Comparison of ENCODE assay signal across 17 cellular contexts in genomic region chr7:13055732-13056369, GRCh38.
A peak's percentile ranks its signal among the peaks of the same experiment; 100 is the strongest.
DNase-seq lines count a peak whose midpoint lies in the region; ATAC-seq, FAIRE-seq and TF ChIP-seq lines count a peak whose summit lies in the region.
"Had no signal": no experiment of that assay in that cellular context is flagged by ENCODE, and none has a peak within 500 bp of the region (broad histone marks: within the 10 kb centered on the region; RNA-seq: fewer than 3 reads in every experiment).

No MANE protein-coding gene starts in this region.

- H2AK5ac ChIP-seq in neuronal stem cell (ENCODE audit: low read depth, low read length), result no peak overlapping the region

- H3K9me3 ChIP-seq in neuronal stem cell (replicated peaks in 1 of 2; ENCODE audit: control insufficient read depth in 2 of 2, insufficient read depth in 1 of 2, low read depth in 1 of 2, low read length in 2 of 2), result peaks cover 0 to 3% of the 10 kb centered on the region in 2 donors
- no peaks in the 10 kb centered on the region for H3K9me3 ChIP-seq in small intestine (ENCODE audit: control insufficient read depth, low read depth)
- H3K9me3 ChIP-seq: Peyer's patch had no signal

- H3K36me3 ChIP-seq in neuronal stem cell (replicated peaks in 1 of 2; ENCODE audit: control insufficient read depth in 2 of 2, insufficient read depth in 2 of 2, low read length in 2 of 2), result no peaks in the 10 kb centered on the region
- H3K36me3 ChIP-seq in small intestine (ENCODE audit: control insufficient read depth in 2 of 2, insufficient read depth in 2 of 2, low read length in 2 of 2), result no peaks in the 10 kb centered on the region
- H3K36me3 ChIP-seq: brain microvascular endothelial cell, Peyer's patch had no signal

- H3K9ac ChIP-seq in neuronal stem cell (ENCODE audit: low read depth, low read length, poor library complexity), result no peak overlapping the region

- no CpG with 5 or more reads among the region's 2 CpGs for WGBS in neuronal stem cell (ENCODE audit: extremely low coverage in 2 of 2, insufficient read length in 2 of 2, insufficient replicate concordance in 1 of 2), 2 donors
- WGBS in small intestine, 3 donors, result 68 to 83% (median 76%) methylated on average over 2 of the region's 2 CpGs

- peak; percentile 7 for DNase-seq in GM12865 (ENCODE audit: low read depth)
- DNase-seq in SKM-1 treated with dmso at 0.1 percent for 144 hours (lab: John Stamatoyannopoulos, UW; ENCODE audit: unreplicated experiment), result peak; percentile 33
- DNase-seq in neuronal stem cell (ENCODE audit: low spot score), result no peak
- DNase-seq in small intestine, result no peak
- no peak for DNase-seq in NK-92 (lab: John Stamatoyannopoulos, UW; ENCODE audit: unreplicated experiment)
- DNase-seq: activated naive CD4-positive, alpha-beta T cell treated with Interleukin-2 at 50 U/mL for 16 hours; brain microvascular endothelial cell; CD4-positive, alpha-beta T cell; effector CD8-positive, alpha-beta T cell; NCI-H2107; stimulated activated CD4-positive, alpha-beta T cell treated with anti-CD3 and anti-CD28 coated beads, Interleukin-4, amount 100 ng/mL, for 1 hour; stimulated activated naive CD8-positive, alpha-beta T cell treated with anti-CD3 and anti-CD28 coated beads, Interleukin-15, Interleukin-2, amounts not matched to agents 100 U/mL and 50 U/mL, for 24 hours; T1000 had no signal

- H3K27me3 ChIP-seq in neuronal stem cell (ENCODE audit: control insufficient read depth in 3 of 3, insufficient read depth in 3 of 3, low read depth in 1 of 3, low read length in 3 of 3) (no peaks in the 10 kb centered on the region), small intestine (ENCODE audit: control insufficient read depth in 2 of 2, insufficient read depth in 2 of 2, low read length in 2 of 2) (no peaks in the 10 kb centered on the region)
- H3K27me3 ChIP-seq: brain microvascular endothelial cell, Peyer's patch had no signal

- no peak overlapping the region for H2BK5ac ChIP-seq in neuronal stem cell (ENCODE audit: low read length)

- H3K4me2 ChIP-seq in neuronal stem cell (ENCODE audit: insufficient read depth, low read length, poor library complexity, severe bottlenecking), result no peak overlapping the region

- peak overlapping the region; percentile 81 for H2AFZ ChIP-seq in neuronal stem cell (ENCODE audit: low read length)

- no peak overlapping the region for H3K23ac ChIP-seq in neuronal stem cell (ENCODE audit: low read depth, low read length, poor library complexity)

- H4K8ac ChIP-seq in neuronal stem cell (ENCODE audit: low read depth, low read length), result no peak overlapping the region

- H3K27ac ChIP-seq in neuronal stem cell (replicated peaks; ENCODE audit: low read length), result no peak overlapping the region
- no peak overlapping the region for H3K27ac ChIP-seq in small intestine (ENCODE audit: low read depth in 1 of 2, low read length in 1 of 2)
- H3K27ac ChIP-seq: brain microvascular endothelial cell had no signal

- no peak overlapping the region for H2BK120ac ChIP-seq in neuronal stem cell (ENCODE audit: low read depth, low read length)

- ATAC-seq in HG03565 (IDR thresholded peaks at IDR 0.05; ENCODE audit: unreplicated experiment) (peak; percentile 22), GM19467 (IDR thresholded peaks at IDR 0.05; ENCODE audit: unreplicated experiment) (no peak)
- ATAC-seq: stimulated activated naive CD8-positive, alpha-beta T cell treated with anti-CD3 and anti-CD28 coated beads, Interleukin-15, Interleukin-2, amounts not matched to agents 100 U/mL and 50 U/mL, for 24 hours had no signal

- H3K4me1 ChIP-seq in neuronal stem cell (ENCODE audit: control insufficient read depth in 2 of 2, insufficient read depth in 1 of 2, low read depth in 1 of 2, low read length in 2 of 2), result no peaks in the 10 kb centered on the region
- no peaks in the 10 kb centered on the region for H3K4me1 ChIP-seq in small intestine (ENCODE audit: control insufficient read depth in 2 of 2, insufficient read depth in 1 of 2, low read depth in 1 of 2, low read length in 1 of 2)
- H3K4me1 ChIP-seq: Peyer's patch had no signal

- no peak overlapping the region for H3K18ac ChIP-seq in neuronal stem cell (ENCODE audit: low read length)

- H3K4ac ChIP-seq in neuronal stem cell (ENCODE audit: low read length), result no peak overlapping the region

- no peak for TF ChIP-seq CTCF in GM12865 (IDR thresholded peaks at IDR 0.05; ENCODE audit: insufficient read depth, low read depth, low read length, missing control alignments)

- H3K14ac ChIP-seq in neuronal stem cell (ENCODE audit: low read length), result no peak overlapping the region

- H3K79me1 ChIP-seq in neuronal stem cell (ENCODE audit: low read depth, low read length), result no peaks in the 10 kb centered on the region

- no peak overlapping the region for H2BK15ac ChIP-seq in neuronal stem cell (ENCODE audit: low read length)

- no peak overlapping the region for H3K4me3 ChIP-seq in GM12865 (ENCODE audit: low read depth, low read length)
- H3K4me3 ChIP-seq in neuronal stem cell (ENCODE audit: low read length in 2 of 2), result no peak overlapping the region
- no peak overlapping the region for H3K4me3 ChIP-seq in small intestine (ENCODE audit: low read depth in 1 of 2, low read length in 2 of 2)
- H3K4me3 ChIP-seq: Peyer's patch had no signal

- no peak for FAIRE-seq in small intestine (lab: Jason Lieb, UNC)
- FAIRE-seq: frontal cortex had no signal

- no peak overlapping the region for H2BK12ac ChIP-seq in neuronal stem cell (ENCODE audit: low read length)

- H4K91ac ChIP-seq in neuronal stem cell (ENCODE audit: low read depth, low read length, poor library complexity), result no peak overlapping the region

Comparison
In these comparisons a context has a peak if more than half of its experiments do, and no peak if none do; other contexts are left out.
1. DNase-seq: peak in GM12865 (single experiment) and SKM-1 treated with dmso at 0.1 percent for 144 hours (single experiment); none in neuronal stem cell (single experiment), small intestine (single experiment) and NK-92 (single experiment).